In genomic region chr1:27940297-27940696, GRCh38 we compare ENCODE assay signal across 1 cellular context.
TF ChIP-seq lines count a peak whose summit lies in the region.

No MANE protein-coding gene starts in this region.

TF ChIP-seq in GM23338, 12 proteins besides CTCF, POLR2A, EP300 and RAD21 (continued from another document):
- TF ChIP-seq ZNF462 (CRISPR knock-in tag; IDR thresholded peaks at IDR 0.05) (no peak), POLR2AphosphoS5 (IDR thresholded peaks at IDR 0.05; ENCODE audit: low read depth) (no peak), CREB1 (CRISPR knock-in tag; IDR thresholded peaks at IDR 0.05; ENCODE audit: low read depth) (no peak), EZH2 (IDR thresholded peaks at IDR 0.05; ENCODE audit: low read depth, unreplicated experiment) (no peak), ETS1 (IDR thresholded peaks at IDR 0.05) (no peak), REST (IDR thresholded peaks at IDR 0.05; ENCODE audit: unreplicated experiment) (no peak)
